In genomic region chrX:101232316-101232715, GRCh38 we compare ENCODE assay signal across 25 cellular contexts. TPM values are rescaled to one million over a fixed set of nuclear protein-coding genes. Genes with fewer than 3 reads are reported as not detected.
"Had no signal": no experiment of that assay in that cellular context is flagged by ENCODE, and none has a peak within 500 bp of the region (broad histone marks: within the 10 kb centered on the region; RNA-seq: fewer than 3 reads in every experiment).

No MANE protein-coding gene starts in this region.

- H3K27ac Mint-ChIP-seq: activated B cell treated with CpG ODN at 0.5 μM for 24 hours; activated CD4-positive, alpha-beta memory T cell treated with anti-CD3 and anti-CD28 coated beads, Interleukin-2, amount 10 ng/mL, durations not matched to agents 7 days and 5 days; activated naive CD8-positive, alpha-beta T cell treated with anti-CD3 and anti-CD28 coated beads, Interleukin-2, amount 50 U/mL, for 24 hours; activated T-cell treated with anti-CD3 and anti-CD28 coated beads, Interleukin-2, amount 50 U/mL, for 72 hours; naive thymus-derived CD4-positive, alpha-beta T cell; stimulated activated naive B cell treated with anti-CD40 and anti-IgM and Interleukin-4, amounts not matched to agents 10 μg/mL and 1 μg/mL and 100 μg/mL, for 72 hours had no signal

- DNase-seq: activated B cell treated with CpG ODN at 0.5 μM for 24 hours; activated CD4-positive, alpha-beta memory T cell treated with anti-CD3 and anti-CD28 coated beads, Interleukin-2, amount 10 ng/mL, durations not matched to agents 7 days and 5 days; activated CD4-positive, alpha-beta T cell treated with anti-CD3 and anti-CD28 coated beads for 48 hours; activated effector memory CD4-positive, alpha-beta T cell treated with Interleukin-2 at 50 U/mL for 16 hours; activated naive CD4-positive, alpha-beta T cell treated with anti-CD3 and anti-CD28 coated beads, Interleukin-2, amount 50 U/mL, for 16 hours; activated naive CD8-positive, alpha-beta T cell treated with anti-CD3 and anti-CD28 coated beads, Interleukin-2, amount 50 U/mL, for 24 hours; activated T-cell treated with anti-CD3 and anti-CD28 coated beads, Interleukin-2, amount 50 U/mL, for 72 hours; body of pancreas; dermis blood vessel endothelial cell; effector CD8-positive, alpha-beta T cell; gastrocnemius medialis; hippocampal formation; left ventricle myocardium inferior; naive thymus-derived CD4-positive, alpha-beta T cell; stimulated activated CD4-positive, alpha-beta T cell treated with anti-CD3 and anti-CD28 coated beads, Interleukin-2, amount 100 ng/mL, for 48 hours; stimulated activated CD8-positive, alpha-beta memory T cell treated with anti-CD3 and anti-CD28 coated beads, Interleukin-4, amount 100 ng/mL, for 48 hours; stimulated activated naive B cell treated with anti-CD40 and anti-IgM and Interleukin-4, amounts not matched to agents 10 μg/mL and 1 μg/mL and 100 μg/mL, for 72 hours; T-helper 9 cell; transverse colon had no signal

- H3K36me3 Mint-ChIP-seq: naive thymus-derived CD4-positive, alpha-beta T cell; stimulated activated naive B cell treated with anti-CD40 and anti-IgM and Interleukin-4, amounts not matched to agents 10 μg/mL and 1 μg/mL and 100 μg/mL, for 72 hours had no signal

- H3K36me3 ChIP-seq: gastrocnemius medialis, left ventricle myocardium inferior, transverse colon had no signal

- H3K27me3 Mint-ChIP-seq: activated B cell treated with CpG ODN at 0.5 μM for 24 hours; activated CD4-positive, alpha-beta memory T cell treated with anti-CD3 and anti-CD28 coated beads, Interleukin-2, amount 10 ng/mL, durations not matched to agents 7 days and 5 days; activated naive CD8-positive, alpha-beta T cell treated with anti-CD3 and anti-CD28 coated beads, Interleukin-2, amount 50 U/mL, for 24 hours; naive thymus-derived CD4-positive, alpha-beta T cell; stimulated activated naive B cell treated with anti-CD40 and anti-IgM and Interleukin-4, amounts not matched to agents 10 μg/mL and 1 μg/mL and 100 μg/mL, for 72 hours had no signal

- H3K4me3 ChIP-seq: body of pancreas, gastrocnemius medialis, left ventricle myocardium inferior, transverse colon had no signal

- H3K4me1 ChIP-seq: body of pancreas, gastrocnemius medialis, left ventricle myocardium inferior, transverse colon had no signal

- H3K4me1 Mint-ChIP-seq: activated B cell treated with CpG ODN at 0.5 μM for 24 hours; activated CD4-positive, alpha-beta memory T cell treated with anti-CD3 and anti-CD28 coated beads, Interleukin-2, amount 10 ng/mL, durations not matched to agents 7 days and 5 days; activated naive CD8-positive, alpha-beta T cell treated with anti-CD3 and anti-CD28 coated beads, Interleukin-2, amount 50 U/mL, for 24 hours; neural crest cell; stimulated activated naive B cell treated with anti-CD40 and anti-IgM and Interleukin-4, amounts not matched to agents 10 μg/mL and 1 μg/mL and 100 μg/mL, for 72 hours had no signal

- H3K9me3 Mint-ChIP-seq: activated B cell treated with CpG ODN at 0.5 μM for 24 hours; activated CD4-positive, alpha-beta memory T cell treated with anti-CD3 and anti-CD28 coated beads, Interleukin-2, amount 10 ng/mL, durations not matched to agents 7 days and 5 days; activated naive CD8-positive, alpha-beta T cell treated with anti-CD3 and anti-CD28 coated beads, Interleukin-2, amount 50 U/mL, for 24 hours; activated T-cell treated with anti-CD3 and anti-CD28 coated beads, Interleukin-2, amount 50 U/mL, for 72 hours; naive thymus-derived CD4-positive, alpha-beta T cell; neural crest cell; stimulated activated naive B cell treated with anti-CD40 and anti-IgM and Interleukin-4, amounts not matched to agents 10 μg/mL and 1 μg/mL and 100 μg/mL, for 72 hours had no signal

- H3K27ac ChIP-seq: body of pancreas, gastrocnemius medialis, left ventricle myocardium inferior, transverse colon had no signal

- ATAC-seq: activated naive CD8-positive, alpha-beta T cell treated with anti-CD3 and anti-CD28 coated beads, Interleukin-2, amount 50 U/mL, for 24 hours; activated T-cell treated with anti-CD3 and anti-CD28 coated beads, Interleukin-2, amount 50 U/mL, for 72 hours; body of pancreas; esophagus mucosa; gastrocnemius medialis; naive thymus-derived CD4-positive, alpha-beta T cell; stimulated activated naive B cell treated with anti-CD40 and anti-IgM and Interleukin-4, amounts not matched to agents 10 μg/mL and 1 μg/mL and 100 μg/mL, for 72 hours had no signal

- H3K9me3 ChIP-seq: body of pancreas, gastrocnemius medialis, left ventricle myocardium inferior, transverse colon had no signal

- H3K27me3 ChIP-seq: body of pancreas, gastrocnemius medialis, transverse colon had no signal

- H3K4me3 Mint-ChIP-seq: activated B cell treated with CpG ODN at 0.5 μM for 24 hours; activated CD4-positive, alpha-beta memory T cell treated with anti-CD3 and anti-CD28 coated beads, Interleukin-2, amount 10 ng/mL, durations not matched to agents 7 days and 5 days; activated naive CD8-positive, alpha-beta T cell treated with anti-CD3 and anti-CD28 coated beads, Interleukin-2, amount 50 U/mL, for 24 hours; activated T-cell treated with anti-CD3 and anti-CD28 coated beads, Interleukin-2, amount 50 U/mL, for 72 hours; naive thymus-derived CD4-positive, alpha-beta T cell; neural crest cell; stimulated activated naive B cell treated with anti-CD40 and anti-IgM and Interleukin-4, amounts not matched to agents 10 μg/mL and 1 μg/mL and 100 μg/mL, for 72 hours had no signal

- FAIRE-seq: urothelium cell line had no signal

RNA-seq across cellular contexts. Expression of gene DRP2, which starts 12.7 kb away (rescaled TPM):
- total RNA-seq: body of pancreas, cardiac septum, dermis blood vessel endothelial cell, lung microvascular endothelial cell had no signal
- polyA plus RNA-seq: naive thymus-derived CD4-positive, alpha-beta T cell had no signal

RNA-seq across cellular contexts. Expression of gene TAF7L, which starts 58.8 kb away (rescaled TPM):
- total RNA-seq: activated B cell treated with CpG ODN at 0.5 μM for 24 hours; activated CD4-positive, alpha-beta memory T cell treated with anti-CD3 and anti-CD28 coated beads, Interleukin-2, amount 10 ng/mL, durations not matched to agents 7 days and 5 days; activated T-cell treated with anti-CD3 and anti-CD28 coated beads, Interleukin-2, amount 50 U/mL, for 72 hours; body of pancreas; cardiac septum; dermis blood vessel endothelial cell; gastrocnemius medialis; lung microvascular endothelial cell; posterior vena cava had no signal
- polyA plus RNA-seq: naive thymus-derived CD4-positive, alpha-beta T cell had no signal
